Comparison of ENCODE assay signal across 8 cellular contexts in the genomic region with DNA sequence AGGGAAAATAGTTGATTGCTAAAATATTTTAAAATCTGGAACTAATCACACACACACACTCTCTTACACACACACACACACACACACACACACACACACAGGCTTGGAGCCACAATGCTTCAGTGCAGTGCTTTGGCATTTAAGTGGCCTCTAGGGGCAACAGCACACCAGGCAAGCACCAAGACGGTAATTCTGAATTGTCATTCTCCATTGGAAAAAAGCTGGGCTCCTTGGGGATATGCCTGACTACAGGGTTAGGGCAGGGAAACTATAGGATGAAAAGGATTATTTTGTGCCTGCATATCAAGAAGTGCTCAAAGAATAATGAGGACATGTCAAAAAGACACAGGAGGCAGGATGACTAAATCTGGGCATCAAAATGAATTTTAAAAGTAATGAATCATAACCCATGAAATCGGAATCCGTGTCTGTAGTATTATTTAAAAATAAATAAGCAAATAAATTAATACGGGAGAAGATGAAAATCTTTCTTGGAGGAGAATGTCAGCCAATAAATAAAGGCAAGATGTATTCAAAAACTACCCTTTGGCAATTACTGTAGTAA. TPM values are rescaled to one million over a fixed set of nuclear protein-coding genes. Genes with fewer than 3 reads are reported as not detected.
DNase-seq lines count a peak whose midpoint lies in the region; ATAC-seq and TF ChIP-seq lines count a peak whose summit lies in the region.

No MANE protein-coding gene starts in this region.

- no peak for TF ChIP-seq EP300 in sigmoid colon (IDR thresholded peaks at IDR 0.05)

- DNase-seq in DMS114 treated with DMSO at 0.1 percent for 48 hours (lab: John Stamatoyannopoulos, UW; ENCODE audit: unreplicated experiment) (peak; percentile 17), head of caudate nucleus (peak in 41 of 42 donors; percentile 33 to 84 (median 61)), sigmoid colon (no peak), NCI-H510A (lab: John Stamatoyannopoulos, UW) (no peak), NCI-H2029 treated with DMSO at 0.1 percent for 48 hours (lab: John Stamatoyannopoulos, UW) (no peak)
- DNase-seq in Jurkat, Clone E6-1 (ENCODE audit: low read depth, low spot score), result peak; percentile 53

- H3K27me3 ChIP-seq in sigmoid colon, result no peaks in the 10 kb centered on the region

- intact Hi-C loops in head of caudate nucleus (cut with DNase I), result no loop called here
- intact Hi-C loops in sigmoid colon (cut with DNase I), result loop anchor here (5.0 kb wide), 2 partner anchors 82 to 128 kb away; no protein-coding TSS in a partner anchor

- H3K27ac ChIP-seq in sigmoid colon, result peak overlapping the region in 1 of 4 donors; percentile 7

- H3K36me3 ChIP-seq in sigmoid colon, result peaks cover 0 to 72% (median 24%) of the 10 kb centered on the region in 4 donors

- H3K4me3 ChIP-seq in Jurkat, Clone E6-1 (ENCODE audit: low read length), result no peak overlapping the region
- H3K4me3 ChIP-seq in WI38 (ENCODE audit: low read depth, low read length), result no peak overlapping the region
- no peak overlapping the region for H3K4me3 ChIP-seq in sigmoid colon

- ATAC-seq in GM19395 (IDR thresholded peaks at IDR 0.05; ENCODE audit: unreplicated experiment), result peak; percentile 5

- H3K9me3 ChIP-seq in sigmoid colon, result no peaks in the 10 kb centered on the region

- TF ChIP-seq POLR2A in sigmoid colon (IDR thresholded peaks at IDR 0.05), result no peak

- H3K4me1 ChIP-seq in sigmoid colon, result peaks cover 0 to 3% (median 1%) of the 10 kb centered on the region in 4 donors

- TF ChIP-seq CTCF in WI38 (IDR thresholded peaks at IDR 0.05; ENCODE audit: low read depth, low read length) (peak; percentile 26; the same call in 1 of the 2 replicates), sigmoid colon (IDR thresholded peaks at IDR 0.05) (peak in 3 of 4 experiments; percentile 30 to 73 (median 54))

- WGBS in sigmoid colon, 2 donors, result 63 to 77% methylated on average over 4 of the region's 4 CpGs

RNA-seq across cellular contexts. Expression of a gene that starts 30.4 kb away (rescaled TPM):
- polyA plus RNA-seq in Jurkat, Clone E6-1 (2012; ENCODE audit: insufficient read depth, insufficient read length), result 1.00 TPM
- total RNA-seq in sigmoid colon, result under 1 TPM in 1 of 4 donors, not detected in 3; 0.36 TPM
- polyA plus RNA-seq in sigmoid colon, result 10 to 100 TPM; 42.7 to 77.2 (median 57.1) TPM

Comparison
In these comparisons a context has a peak if more than half of its experiments do, and no peak if none do; other contexts are left out.
1. DNase-seq: peak in DMS114 treated with DMSO at 0.1 percent for 48 hours (single experiment), Jurkat, Clone E6-1 (single experiment) and head of caudate nucleus (41 of 42); none in sigmoid colon (single experiment), NCI-H510A (single experiment) and NCI-H2029 treated with DMSO at 0.1 percent for 48 hours (single experiment).